15 cellular contexts compared by ENCODE assay signal in genomic region chrY:12431546-12431945, GRCh38.
"Had no signal": no experiment of that assay in that cellular context is flagged by ENCODE, and none has a peak within 500 bp of the region (broad histone marks: within the 10 kb centered on the region; RNA-seq: fewer than 3 reads in every experiment).

No MANE protein-coding gene starts in this region.

- H3K27ac ChIP-seq: colonic mucosa, esophagus muscularis mucosa, upper lobe of left lung had no signal

- H3K9me3 ChIP-seq: colonic mucosa, esophagus muscularis mucosa, upper lobe of left lung had no signal

- H3K4me1 ChIP-seq: colonic mucosa, esophagus muscularis mucosa, upper lobe of left lung had no signal

- H3K27me3 ChIP-seq: colonic mucosa, esophagus muscularis mucosa, upper lobe of left lung had no signal

- H3K27ac Mint-ChIP-seq: activated CD4-positive, alpha-beta T cell treated with anti-CD3 and anti-CD28 coated beads, Interleukin-2, amount 10 ng/mL, durations not matched to agents 24 days and 14 days; activated CD8-positive, alpha-beta T cell treated with anti-CD3 and anti-CD28 coated beads, Interleukin-2, amount 10 ng/mL, durations not matched to agents 7 days and 5 days; activated naive CD4-positive, alpha-beta T cell treated with anti-CD3 and anti-CD28 coated beads, Interleukin-2, amount 50 U/mL, for 72 hours; activated T-cell treated with anti-CD3 and anti-CD28 coated beads, Interleukin-2, amount 50 U/mL, for 72 hours; natural killer cell treated with Interleukin-12 subunit alpha and Interleukin-12 subunit beta and Interleukin-15 and Interleukin-18, amount 100 ng/mL, for 72 hours; stimulated activated naive CD8-positive, alpha-beta T cell treated with anti-CD3 and anti-CD28 coated beads, Interleukin-15, Interleukin-2, amounts not matched to agents 100 ng/mL and 50 ng/mL, for 24 hours; T-helper 17 cell had no signal

- H3K36me3 ChIP-seq: colonic mucosa, esophagus muscularis mucosa, upper lobe of left lung had no signal

- DNase-seq: activated CD4-positive, alpha-beta T cell treated with anti-CD3 and anti-CD28 coated beads, Interleukin-2, amount 10 ng/mL, durations not matched to agents 24 days and 14 days; activated CD8-positive, alpha-beta memory T cell treated with anti-CD3 and anti-CD28 coated beads, Interleukin-2, amount 50 U/mL, for 48 hours; activated CD8-positive, alpha-beta T cell treated with anti-CD3 and anti-CD28 coated beads, Interleukin-2, amount 10 ng/mL, durations not matched to agents 7 days and 5 days; activated gamma-delta T cell; activated T-cell treated with anti-CD3 and anti-CD28 coated beads, Interleukin-2, amount 50 U/mL, for 72 hours; colonic mucosa; kidney glomerular epithelial cell; mesenchymal stem cell; right cardiac atrium; T-helper 17 cell; upper lobe of left lung had no signal

- H3K9me3 Mint-ChIP-seq: activated CD4-positive, alpha-beta T cell treated with anti-CD3 and anti-CD28 coated beads, Interleukin-2, amount 10 ng/mL, durations not matched to agents 24 days and 14 days; activated naive CD4-positive, alpha-beta T cell treated with anti-CD3 and anti-CD28 coated beads, Interleukin-2, amount 50 U/mL, for 72 hours; activated T-cell treated with anti-CD3 and anti-CD28 coated beads, Interleukin-2, amount 50 U/mL, for 72 hours; natural killer cell treated with Interleukin-12 subunit alpha and Interleukin-12 subunit beta and Interleukin-15 and Interleukin-18, amount 100 ng/mL, for 72 hours; stimulated activated naive CD8-positive, alpha-beta T cell treated with anti-CD3 and anti-CD28 coated beads, Interleukin-15, Interleukin-2, amounts not matched to agents 100 ng/mL and 50 ng/mL, for 24 hours had no signal

- H3K36me3 Mint-ChIP-seq: activated naive CD4-positive, alpha-beta T cell treated with anti-CD3 and anti-CD28 coated beads, Interleukin-2, amount 50 U/mL, for 72 hours; natural killer cell treated with Interleukin-12 subunit alpha and Interleukin-12 subunit beta and Interleukin-15 and Interleukin-18, amount 100 ng/mL, for 72 hours had no signal

- ATAC-seq: activated CD8-positive, alpha-beta T cell treated with anti-CD3 and anti-CD28 coated beads, Interleukin-2, amount 10 ng/mL, durations not matched to agents 7 days and 5 days; activated naive CD4-positive, alpha-beta T cell treated with anti-CD3 and anti-CD28 coated beads, Interleukin-2, amount 50 U/mL, for 72 hours; activated T-cell treated with anti-CD3 and anti-CD28 coated beads, Interleukin-2, amount 50 U/mL, for 72 hours; natural killer cell treated with Interleukin-12 subunit alpha and Interleukin-12 subunit beta and Interleukin-15 and Interleukin-18, amount 100 ng/mL, for 72 hours; right cardiac atrium; T-helper 17 cell had no signal

- H3K4me1 Mint-ChIP-seq: activated CD4-positive, alpha-beta T cell treated with anti-CD3 and anti-CD28 coated beads, Interleukin-2, amount 10 ng/mL, durations not matched to agents 24 days and 14 days; T-helper 17 cell had no signal

- H3K4me3 Mint-ChIP-seq: activated CD4-positive, alpha-beta T cell treated with anti-CD3 and anti-CD28 coated beads, Interleukin-2, amount 10 ng/mL, durations not matched to agents 24 days and 14 days; activated CD8-positive, alpha-beta T cell treated with anti-CD3 and anti-CD28 coated beads, Interleukin-2, amount 10 ng/mL, durations not matched to agents 7 days and 5 days; activated T-cell treated with anti-CD3 and anti-CD28 coated beads, Interleukin-2, amount 50 U/mL, for 72 hours; natural killer cell treated with Interleukin-12 subunit alpha and Interleukin-12 subunit beta and Interleukin-15 and Interleukin-18, amount 100 ng/mL, for 72 hours; stimulated activated naive CD8-positive, alpha-beta T cell treated with anti-CD3 and anti-CD28 coated beads, Interleukin-15, Interleukin-2, amounts not matched to agents 100 ng/mL and 50 ng/mL, for 24 hours; T-helper 17 cell had no signal

- H3K27me3 Mint-ChIP-seq: activated CD4-positive, alpha-beta T cell treated with anti-CD3 and anti-CD28 coated beads, Interleukin-2, amount 10 ng/mL, durations not matched to agents 24 days and 14 days; stimulated activated naive CD8-positive, alpha-beta T cell treated with anti-CD3 and anti-CD28 coated beads, Interleukin-15, Interleukin-2, amounts not matched to agents 100 ng/mL and 50 ng/mL, for 24 hours had no signal

- H3K4me3 ChIP-seq: colonic mucosa, esophagus muscularis mucosa, upper lobe of left lung had no signal
